1 cellular context compared by ENCODE assay signal in genomic region chr7:155003215-155003999, GRCh38.
A peak's percentile ranks its signal among the peaks of the same experiment; 100 is the strongest.
TF ChIP-seq lines count a peak whose summit lies in the region.

No MANE protein-coding gene starts in this region.

TF ChIP-seq in SK-N-SH, 30 proteins besides CTCF, POLR2A, EP300 and RAD21 (continued from another document):
- TF ChIP-seq ZBTB33 (IDR thresholded peaks at IDR 0.05; ENCODE audit: borderline replicate concordance, low read depth): peak; percentile 31; the same call in 1 of the 2 replicates
- TF ChIP-seq SMC3 (IDR thresholded peaks at IDR 0.05; ENCODE audit: low read depth, low read length): no peak
- TF ChIP-seq RFX5 (IDR thresholded peaks at IDR 0.05; ENCODE audit: low read length): no peak
- TF ChIP-seq JUND (IDR thresholded peaks at IDR 0.05): no peak
- peak; percentile 88 for TF ChIP-seq POLR2AphosphoS5 (IDR thresholded peaks at IDR 0.05; ENCODE audit: low read depth, low read length)
- no peak; the same call in 1 of the 2 replicates for TF ChIP-seq USF1 (IDR thresholded peaks at IDR 0.05; ENCODE audit: borderline replicate concordance, low read depth)
- TF ChIP-seq GABPA (IDR thresholded peaks at IDR 0.05; ENCODE audit: low read depth): no peak
- no peak for TF ChIP-seq TEAD4 (IDR thresholded peaks at IDR 0.05; ENCODE audit: borderline replicate concordance, insufficient read depth)
- TF ChIP-seq REST (IDR thresholded peaks at IDR 0.05; ENCODE audit: low read depth, low read length): no peak
- TF ChIP-seq MAX (IDR thresholded peaks at IDR 0.05; ENCODE audit: low read depth): no peak; the same call in 1 of the 2 replicates
- no peak for TF ChIP-seq GATA2 (CRISPR knock-in tag; IDR thresholded peaks at IDR 0.05)
- no peak for TF ChIP-seq FOSL2 (IDR thresholded peaks at IDR 0.05; ENCODE audit: borderline replicate concordance, low read depth)
- TF ChIP-seq USF2 (IDR thresholded peaks at IDR 0.05; ENCODE audit: borderline replicate concordance, low read depth, low read length): no peak
- TF ChIP-seq FOXJ3 (CRISPR knock-in tag; IDR thresholded peaks at IDR 0.05): no peak
